10 cellular contexts compared by ENCODE assay signal in the genomic region with DNA sequence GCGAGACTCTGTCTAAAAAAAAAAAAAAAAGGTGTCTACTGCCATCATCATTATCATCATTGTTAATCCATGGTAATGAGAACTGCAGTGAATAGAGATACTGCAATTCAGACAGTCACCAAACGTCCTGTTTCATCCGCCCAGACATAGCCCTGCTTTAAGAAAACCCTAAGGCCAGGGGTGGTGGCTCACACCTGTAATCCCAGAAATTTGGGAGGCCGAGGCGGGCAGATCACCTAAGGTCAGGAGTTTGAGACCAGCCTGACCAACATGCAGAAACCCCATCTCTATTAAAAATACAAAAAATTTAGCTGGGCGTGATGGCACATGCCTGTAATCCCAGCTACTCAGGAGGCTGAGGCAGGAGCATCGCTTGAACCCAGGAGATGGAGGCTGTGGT. TPM values are rescaled to one million over a fixed set of nuclear protein-coding genes. Genes with fewer than 3 reads are reported as not detected.
"Had no signal": no experiment of that assay in that cellular context is flagged by ENCODE, and none has a peak within 500 bp of the region (broad histone marks: within the 10 kb centered on the region; RNA-seq: fewer than 3 reads in every experiment).

No MANE protein-coding gene starts in this region.

RNA-seq across cellular contexts. Expression of gene TEKT5, which starts 15.3 kb away (rescaled TPM):
- total RNA-seq: hepatocyte, left lung, left ventricle myocardium inferior, left ventricle myocardium superior, lower lobe of right lung, lung microvascular endothelial cell, mesenteric fat pad, mononuclear cell, mucosa of gallbladder, myocyte had no signal
